Comparison of ENCODE assay signal across 24 cellular contexts in the genomic region with DNA sequence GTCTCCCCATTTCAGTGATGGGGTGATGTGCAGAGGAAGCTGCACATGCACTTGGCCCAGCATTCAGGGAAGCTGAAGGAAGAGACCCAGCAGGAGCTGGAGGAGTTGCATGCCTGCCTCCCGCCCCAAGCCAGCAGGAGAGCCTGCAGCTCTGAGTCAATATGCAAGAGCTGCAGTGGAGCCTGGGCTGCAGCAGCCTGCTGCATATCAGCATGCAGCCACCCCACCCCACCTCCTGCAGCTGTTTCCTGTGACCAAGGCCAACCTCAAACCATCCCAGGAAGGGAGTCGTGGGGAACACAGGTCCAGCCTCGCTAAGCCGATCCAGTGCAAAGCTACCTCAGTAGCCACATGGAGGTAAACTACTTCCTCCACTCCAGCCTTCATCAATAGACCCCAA. TPM values are rescaled to one million over a fixed set of nuclear protein-coding genes. Genes with fewer than 3 reads are reported as not detected.
"Had no signal": no experiment of that assay in that cellular context is flagged by ENCODE, and none has a peak within 500 bp of the region (broad histone marks: within the 10 kb centered on the region; RNA-seq: fewer than 3 reads in every experiment).

No MANE protein-coding gene starts in this region.

- H3K4me3 Mint-ChIP-seq: activated CD4-positive, alpha-beta T cell treated with anti-CD3 and anti-CD28 coated beads, Interleukin-2, amount 10 ng/mL, durations not matched to agents 24 days and 14 days; activated CD8-positive, alpha-beta T cell treated with anti-CD3 and anti-CD28 coated beads, Interleukin-2, amount 10 ng/mL, durations not matched to agents 7 days and 5 days; activated naive CD4-positive, alpha-beta T cell treated with anti-CD3 and anti-CD28 coated beads, Interleukin-2, amount 10 ng/mL, durations not matched to agents 7 days and 5 days; activated naive CD8-positive, alpha-beta T cell treated with anti-CD3 and anti-CD28 coated beads, Interleukin-2, amount 50 U/mL, for 24 hours; activated T-cell treated with anti-CD3 and anti-CD28 coated beads, Interleukin-2, amount 50 U/mL, for 24 hours; neural crest cell; stimulated activated naive CD8-positive, alpha-beta T cell treated with anti-CD3 and anti-CD28 coated beads, Interleukin-15, amount 100 ng/mL, for 72 hours had no signal

- H3K4me1 Mint-ChIP-seq: activated CD4-positive, alpha-beta T cell treated with anti-CD3 and anti-CD28 coated beads, Interleukin-2, amount 10 ng/mL, durations not matched to agents 24 days and 14 days; activated naive CD8-positive, alpha-beta T cell treated with anti-CD3 and anti-CD28 coated beads, Interleukin-2, amount 50 U/mL, for 24 hours; neural crest cell had no signal

- DNase-seq: activated CD4-positive, alpha-beta T cell treated with anti-CD3 and anti-CD28 coated beads, Interleukin-2, amount 10 ng/mL, durations not matched to agents 24 days and 14 days; activated CD8-positive, alpha-beta T cell treated with anti-CD3 and anti-CD28 coated beads, Interleukin-2, amount 10 ng/mL, durations not matched to agents 7 days and 5 days; activated naive CD4-positive, alpha-beta T cell treated with anti-CD3 and anti-CD28 coated beads, Interleukin-2, amount 10 ng/mL, durations not matched to agents 7 days and 5 days; activated naive CD8-positive, alpha-beta T cell treated with anti-CD3 and anti-CD28 coated beads, Interleukin-2, amount 50 U/mL, for 24 hours; activated T-cell treated with anti-CD3 and anti-CD28 coated beads, Interleukin-2, amount 50 U/mL, for 24 hours; erythroblast; foreskin melanocyte; head of caudate nucleus; kidney; left lung; mammary epithelial cell; right cardiac atrium; small intestine; stimulated activated CD4-positive, alpha-beta T cell treated with anti-CD3 and anti-CD28 coated beads, Interleukin-15, amount 100 ng/mL, for 24 hours; stimulated activated CD4-positive, alpha-beta T cell treated with anti-CD3 and anti-CD28 coated beads, Interleukin-4, amount 100 ng/mL, for 1 hour; stimulated activated naive CD8-positive, alpha-beta T cell treated with anti-CD3 and anti-CD28 coated beads, Interleukin-15, amount 100 ng/mL, for 72 hours; T-helper 1 cell; T-helper 9 cell; trophoblast cell had no signal

- H3K27ac ChIP-seq: left lung, prostate gland, suprapubic skin had no signal

- H3K27ac Mint-ChIP-seq: activated CD4-positive, alpha-beta T cell treated with anti-CD3 and anti-CD28 coated beads, Interleukin-2, amount 10 ng/mL, durations not matched to agents 24 days and 14 days; activated CD8-positive, alpha-beta T cell treated with anti-CD3 and anti-CD28 coated beads, Interleukin-2, amount 10 ng/mL, durations not matched to agents 7 days and 5 days; activated naive CD4-positive, alpha-beta T cell treated with anti-CD3 and anti-CD28 coated beads, Interleukin-2, amount 10 ng/mL, durations not matched to agents 7 days and 5 days; activated naive CD8-positive, alpha-beta T cell treated with anti-CD3 and anti-CD28 coated beads, Interleukin-2, amount 50 U/mL, for 24 hours; activated T-cell treated with anti-CD3 and anti-CD28 coated beads, Interleukin-2, amount 50 U/mL, for 24 hours had no signal

- H3K9me3 ChIP-seq: left lung, prostate gland, suprapubic skin had no signal

- H3K4me1 ChIP-seq: left lung, prostate gland, suprapubic skin had no signal

- H3K9me3 Mint-ChIP-seq: activated CD4-positive, alpha-beta T cell treated with anti-CD3 and anti-CD28 coated beads, Interleukin-2, amount 10 ng/mL, durations not matched to agents 24 days and 14 days; activated naive CD4-positive, alpha-beta T cell treated with anti-CD3 and anti-CD28 coated beads, Interleukin-2, amount 10 ng/mL, durations not matched to agents 7 days and 5 days; activated naive CD8-positive, alpha-beta T cell treated with anti-CD3 and anti-CD28 coated beads, Interleukin-2, amount 50 U/mL, for 24 hours; activated T-cell treated with anti-CD3 and anti-CD28 coated beads, Interleukin-2, amount 50 U/mL, for 24 hours; neural crest cell; stimulated activated naive CD8-positive, alpha-beta T cell treated with anti-CD3 and anti-CD28 coated beads, Interleukin-15, amount 100 ng/mL, for 72 hours had no signal

- H3K4me3 ChIP-seq: left lung, prostate gland, suprapubic skin had no signal

- ATAC-seq: activated CD8-positive, alpha-beta T cell treated with anti-CD3 and anti-CD28 coated beads, Interleukin-2, amount 10 ng/mL, durations not matched to agents 7 days and 5 days; activated naive CD8-positive, alpha-beta T cell treated with anti-CD3 and anti-CD28 coated beads, Interleukin-2, amount 50 U/mL, for 24 hours; left lung; stimulated activated naive CD8-positive, alpha-beta T cell treated with anti-CD3 and anti-CD28 coated beads, Interleukin-15, amount 100 ng/mL, for 72 hours had no signal

- H3K27me3 Mint-ChIP-seq: activated naive CD8-positive, alpha-beta T cell treated with anti-CD3 and anti-CD28 coated beads, Interleukin-2, amount 50 U/mL, for 24 hours; activated T-cell treated with anti-CD3 and anti-CD28 coated beads, Interleukin-2, amount 50 U/mL, for 24 hours; stimulated activated naive CD8-positive, alpha-beta T cell treated with anti-CD3 and anti-CD28 coated beads, Interleukin-15, amount 100 ng/mL, for 72 hours had no signal

- H3K27me3 ChIP-seq: left lung, suprapubic skin had no signal

RNA-seq across cellular contexts. Expression of gene AGT, which starts 18.9 kb away (rescaled TPM):
- total RNA-seq: activated CD4-positive, alpha-beta T cell treated with anti-CD3 and anti-CD28 coated beads, Interleukin-2, amount 10 ng/mL, durations not matched to agents 24 days and 14 days; activated CD8-positive, alpha-beta T cell treated with anti-CD3 and anti-CD28 coated beads, Interleukin-2, amount 10 ng/mL, durations not matched to agents 7 days and 5 days had no signal
- polyA plus RNA-seq: mammary epithelial cell had no signal

RNA-seq across cellular contexts. Expression of gene CAPN9, which starts 52.2 kb away (rescaled TPM):
- total RNA-seq: activated CD4-positive, alpha-beta T cell treated with anti-CD3 and anti-CD28 coated beads, Interleukin-2, amount 10 ng/mL, durations not matched to agents 24 days and 14 days; activated CD8-positive, alpha-beta T cell treated with anti-CD3 and anti-CD28 coated beads, Interleukin-2, amount 10 ng/mL, durations not matched to agents 7 days and 5 days; astrocyte; mammary epithelial cell; osteoblast had no signal
- polyA plus RNA-seq: mammary epithelial cell had no signal
